Comparison of ENCODE assay signal across 20 cellular contexts in genomic region chrX:73963682-73964081, GRCh38.
DNase-seq lines count a peak whose midpoint lies in the region; ATAC-seq and TF ChIP-seq lines count a peak whose summit lies in the region.
"Had no signal": no experiment of that assay in that cellular context is flagged by ENCODE, and none has a peak within 500 bp of the region (broad histone marks: within the 10 kb centered on the region; RNA-seq: fewer than 3 reads in every experiment).

No MANE protein-coding gene starts in this region.

- H3K4me3 ChIP-seq in HUES6 (ENCODE audit: low read depth, low read length) (no peak overlapping the region), fibroblast of the aortic adventitia (ENCODE audit: low read depth, low read length) (no peak overlapping the region)
- H3K4me3 ChIP-seq: lung had no signal

- H3K27me3 Mint-ChIP-seq in mesothelial cell of epicardium (ENCODE audit: low read depth) (no peaks in the 10 kb centered on the region), immature natural killer cell (ENCODE audit: low read depth in 3 of 3) (peaks cover 0 to 4% (median 0%) of the 10 kb centered on the region in 3 donors)
- H3K27me3 Mint-ChIP-seq: activated CD4-positive, alpha-beta T cell treated with anti-CD3 and anti-CD28 coated beads, Interleukin-2, amount 10 ng/mL, durations not matched to agents 7 days and 5 days had no signal

- H3K27me3 ChIP-seq in HUES6 (ENCODE audit: control insufficient read depth, insufficient read depth, low read length): no peaks in the 10 kb centered on the region

- H3K4me3 Mint-ChIP-seq in mesothelial cell of epicardium (no peak overlapping the region), immature natural killer cell (no peak overlapping the region)
- H3K4me3 Mint-ChIP-seq in stimulated activated effector memory CD8-positive, alpha-beta T cell treated with anti-CD3 and anti-CD28 coated beads, Interleukin-12 subunit alpha, Interleukin-12 subunit beta, amount 100 ng/mL, for 72 hours: no peak overlapping the region
- H3K4me3 Mint-ChIP-seq: activated CD4-positive, alpha-beta T cell treated with anti-CD3 and anti-CD28 coated beads, Interleukin-2, amount 10 ng/mL, durations not matched to agents 7 days and 5 days had no signal

- no peaks in the 10 kb centered on the region for H3K9me3 ChIP-seq in HUES6 (ENCODE audit: control insufficient read depth, insufficient read depth, low read depth, low read length)

- ATAC-seq in stimulated activated effector memory CD8-positive, alpha-beta T cell treated with anti-CD3 and anti-CD28 coated beads, Interleukin-12 subunit alpha, Interleukin-12 subunit beta, amount 100 ng/mL, for 72 hours: no peak
- ATAC-seq: esophagus mucosa had no signal

- H3K27ac ChIP-seq in HUES6 (ENCODE audit: low read depth, low read length): 0 out of 2 replicates have a peak overlapping the region, but pooled peaks have one; percentile 15

- H3K36me3 ChIP-seq in HUES6 (ENCODE audit: control insufficient read depth, insufficient read depth, low read length): peaks cover 13% of the 10 kb centered on the region

- H3K4me1 Mint-ChIP-seq in mesothelial cell of epicardium (peaks cover 19% of the 10 kb centered on the region), immature natural killer cell (peaks cover 46 to 77% of the 10 kb centered on the region in 2 donors)
- H3K4me1 Mint-ChIP-seq in stimulated activated effector memory CD8-positive, alpha-beta T cell treated with anti-CD3 and anti-CD28 coated beads, Interleukin-12 subunit alpha, Interleukin-12 subunit beta, amount 100 ng/mL, for 72 hours: peaks cover 17% of the 10 kb centered on the region

- H3K36me3 Mint-ChIP-seq in mesothelial cell of epicardium: peaks cover 18% of the 10 kb centered on the region
- peaks cover 44% of the 10 kb centered on the region for H3K36me3 Mint-ChIP-seq in stimulated activated effector memory CD8-positive, alpha-beta T cell treated with anti-CD3 and anti-CD28 coated beads, Interleukin-12 subunit alpha, Interleukin-12 subunit beta, amount 100 ng/mL, for 72 hours
- H3K36me3 Mint-ChIP-seq in immature natural killer cell: no peaks in the 10 kb centered on the region

- peak; percentile 26 for DNase-seq in fibroblast of the aortic adventitia (ENCODE audit: low read depth)
- no peak for DNase-seq in mesothelial cell of epicardium (ENCODE audit: low spot score in 2 of 2, unreplicated experiment in 2 of 2)
- DNase-seq in stimulated activated effector memory CD8-positive, alpha-beta T cell treated with anti-CD3 and anti-CD28 coated beads, Interleukin-12 subunit alpha, Interleukin-12 subunit beta, amount 100 ng/mL, for 72 hours (ENCODE audit: low spot score in 2 of 2): no peak
- DNase-seq in immature natural killer cell: no peak
- DNase-seq in NCI-H1694 (lab: John Stamatoyannopoulos, UW): no peak
- no peak for DNase-seq in NCI-H2107 (lab: John Stamatoyannopoulos, UW)
- DNase-seq: activated CD4-positive, alpha-beta T cell treated with anti-CD3 and anti-CD28 coated beads, Interleukin-2, amount 10 ng/mL, durations not matched to agents 7 days and 5 days; activated CD8-positive, alpha-beta memory T cell treated with anti-CD3 and anti-CD28 coated beads, Interleukin-2, amount 50 U/mL, for 4 hours; activated effector memory CD4-positive, alpha-beta T cell treated with anti-CD3 and anti-CD28 coated beads, Interleukin-2, amount 50 U/mL, for 16 hours; central memory CD4-positive, alpha-beta T cell; COR-L47; glutamatergic neuron; NCI-H1436 treated with DMSO at 0.1 percent for 48 hours; NCI-H2171 treated with DMSO at 0.1 percent for 48 hours; NCI-H526 treated with DMSO at 0.1 percent for 48 hours; stimulated activated CD4-positive, alpha-beta T cell treated with anti-CD3 and anti-CD28 coated beads, Interleukin-15, amount 100 ng/mL, for 24 hours; T-helper 1 cell had no signal

- H3K9me3 Mint-ChIP-seq in mesothelial cell of epicardium: no peaks in the 10 kb centered on the region
- H3K9me3 Mint-ChIP-seq in stimulated activated effector memory CD8-positive, alpha-beta T cell treated with anti-CD3 and anti-CD28 coated beads, Interleukin-12 subunit alpha, Interleukin-12 subunit beta, amount 100 ng/mL, for 72 hours: no peaks in the 10 kb centered on the region
- no peaks in the 10 kb centered on the region for H3K9me3 Mint-ChIP-seq in immature natural killer cell
- H3K9me3 Mint-ChIP-seq: activated CD4-positive, alpha-beta T cell treated with anti-CD3 and anti-CD28 coated beads, Interleukin-2, amount 10 ng/mL, durations not matched to agents 7 days and 5 days had no signal

- H3K9ac ChIP-seq in HUES6 (ENCODE audit: low read length): peak overlapping the region; percentile 1

- no peak for TF ChIP-seq CTCF in fibroblast of the aortic adventitia (IDR thresholded peaks at IDR 0.05; ENCODE audit: insufficient read depth, low read length)
- TF ChIP-seq CTCF in mesothelial cell of epicardium (IDR thresholded peaks at IDR 0.05; ENCODE audit: unreplicated experiment): no peak

- peaks cover 46% of the 10 kb centered on the region for H3K4me1 ChIP-seq in HUES6 (ENCODE audit: control insufficient read depth, insufficient read depth, low read length)

- peak overlapping the region; percentile 83 for H3K27ac Mint-ChIP-seq in mesothelial cell of epicardium
- peak overlapping the region; percentile 32 for H3K27ac Mint-ChIP-seq in stimulated activated effector memory CD8-positive, alpha-beta T cell treated with anti-CD3 and anti-CD28 coated beads, Interleukin-12 subunit alpha, Interleukin-12 subunit beta, amount 100 ng/mL, for 72 hours
- H3K27ac Mint-ChIP-seq in immature natural killer cell: no peak overlapping the region
- H3K27ac Mint-ChIP-seq: activated CD4-positive, alpha-beta T cell treated with anti-CD3 and anti-CD28 coated beads, Interleukin-2, amount 10 ng/mL, durations not matched to agents 7 days and 5 days had no signal

Comparison
In these comparisons a context has a peak if more than half of its experiments do, and no peak if none do; other contexts are left out.
1. H3K27ac Mint-ChIP-seq: peak in mesothelial cell of epicardium (single experiment) and stimulated activated effector memory CD8-positive, alpha-beta T cell treated with anti-CD3 and anti-CD28 coated beads, Interleukin-12 subunit alpha, Interleukin-12 subunit beta, amount 100 ng/mL, for 72 hours (single experiment); none in immature natural killer cell (0 of 6).